ENCODE assay signal across 1 cellular context in the genomic region with DNA sequence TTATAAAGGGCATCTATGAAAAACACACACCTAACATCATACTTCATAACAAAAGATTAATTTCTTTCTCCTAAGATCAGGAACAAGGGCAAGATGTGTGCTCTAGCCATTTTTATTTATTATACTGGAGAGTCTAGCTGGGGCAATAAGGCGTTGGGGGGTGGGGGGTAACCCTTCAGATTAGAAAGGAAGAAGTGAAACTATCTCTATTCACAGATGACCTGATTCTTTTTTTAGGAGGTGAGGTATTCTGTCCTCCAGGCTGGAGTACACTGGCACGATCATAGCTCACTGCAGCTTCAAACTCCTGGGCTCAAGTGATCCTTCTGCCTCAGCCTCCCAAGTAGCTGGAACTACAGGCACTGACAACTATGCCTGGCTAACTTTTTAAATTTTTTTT.
A peak's percentile ranks its signal among the peaks of the same experiment; 100 is the strongest.
TF ChIP-seq lines count a peak whose summit lies in the region.

No MANE protein-coding gene starts in this region.

TF ChIP-seq in GM12878, 131 proteins besides CTCF, POLR2A, EP300 and RAD21 (continued from another document):
- TF ChIP-seq SUPT20H (IDR thresholded peaks at IDR 0.05; ENCODE audit: borderline replicate concordance, control insufficient read depth, low read depth, low read length) (no peak), CBX5 (IDR thresholded peaks at IDR 0.05; ENCODE audit: low read depth) (no peak), EZH2 (IDR thresholded peaks at IDR 0.05; ENCODE audit: borderline replicate concordance, control insufficient read depth, low read depth, low read length) (no peak), JUNB (IDR thresholded peaks at IDR 0.05) (peak; percentile 57), SMAD1 (IDR thresholded peaks at IDR 0.05; ENCODE audit: low read depth, partially characterized antibody) (no peak), STAT3 (IDR thresholded peaks at IDR 0.05; ENCODE audit: low read depth, low read length) (no peak), POLR2AphosphoS5 (IDR thresholded peaks at IDR 0.05; ENCODE audit: low read length) (no peak), RAD51 (IDR thresholded peaks at IDR 0.05) (no peak), TARDBP (IDR thresholded peaks at IDR 0.05; ENCODE audit: borderline replicate concordance) (no peak), BMI1 (IDR thresholded peaks at IDR 0.05; ENCODE audit: borderline replicate concordance) (no peak), MTA2 (IDR thresholded peaks at IDR 0.05; ENCODE audit: low read depth) (no peak), CHD4 (IDR thresholded peaks at IDR 0.05) (no peak), RUNX3 (IDR thresholded peaks at IDR 0.05; ENCODE audit: low read length) (peak; percentile 35), YY1 (IDR thresholded peaks at IDR 0.05; ENCODE audit: low read depth, low read length) (no peak), SMC3 (IDR thresholded peaks at IDR 0.05; ENCODE audit: borderline replicate concordance, low read length) (no peak), SIX5 (IDR thresholded peaks at IDR 0.05; ENCODE audit: low read depth, low read length, severe bottlenecking) (no peak)
- TF ChIP-seq, protein P1, sequence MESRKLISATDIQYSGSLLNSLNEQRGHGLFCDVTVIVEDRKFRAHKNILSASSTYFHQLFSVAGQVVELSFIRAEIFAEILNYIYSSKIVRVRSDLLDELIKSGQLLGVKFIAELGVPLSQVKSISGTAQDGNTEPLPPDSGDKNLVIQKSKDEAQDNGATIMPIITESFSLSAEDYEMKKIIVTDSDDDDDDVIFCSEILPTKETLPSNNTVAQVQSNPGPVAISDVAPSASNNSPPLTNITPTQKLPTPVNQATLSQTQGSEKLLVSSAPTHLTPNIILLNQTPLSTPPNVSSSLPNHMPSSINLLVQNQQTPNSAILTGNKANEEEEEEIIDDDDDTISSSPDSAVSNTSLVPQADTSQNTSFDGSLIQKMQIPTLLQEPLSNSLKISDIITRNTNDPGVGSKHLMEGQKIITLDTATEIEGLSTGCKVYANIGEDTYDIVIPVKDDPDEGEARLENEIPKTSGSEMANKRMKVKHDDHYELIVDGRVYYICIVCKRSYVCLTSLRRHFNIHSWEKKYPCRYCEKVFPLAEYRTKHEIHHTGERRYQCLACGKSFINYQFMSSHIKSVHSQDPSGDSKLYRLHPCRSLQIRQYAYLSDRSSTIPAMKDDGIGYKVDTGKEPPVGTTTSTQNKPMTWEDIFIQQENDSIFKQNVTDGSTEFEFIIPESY (IDR thresholded peaks at IDR 0.05): no peak
- TF ChIP-seq, protein P2, sequence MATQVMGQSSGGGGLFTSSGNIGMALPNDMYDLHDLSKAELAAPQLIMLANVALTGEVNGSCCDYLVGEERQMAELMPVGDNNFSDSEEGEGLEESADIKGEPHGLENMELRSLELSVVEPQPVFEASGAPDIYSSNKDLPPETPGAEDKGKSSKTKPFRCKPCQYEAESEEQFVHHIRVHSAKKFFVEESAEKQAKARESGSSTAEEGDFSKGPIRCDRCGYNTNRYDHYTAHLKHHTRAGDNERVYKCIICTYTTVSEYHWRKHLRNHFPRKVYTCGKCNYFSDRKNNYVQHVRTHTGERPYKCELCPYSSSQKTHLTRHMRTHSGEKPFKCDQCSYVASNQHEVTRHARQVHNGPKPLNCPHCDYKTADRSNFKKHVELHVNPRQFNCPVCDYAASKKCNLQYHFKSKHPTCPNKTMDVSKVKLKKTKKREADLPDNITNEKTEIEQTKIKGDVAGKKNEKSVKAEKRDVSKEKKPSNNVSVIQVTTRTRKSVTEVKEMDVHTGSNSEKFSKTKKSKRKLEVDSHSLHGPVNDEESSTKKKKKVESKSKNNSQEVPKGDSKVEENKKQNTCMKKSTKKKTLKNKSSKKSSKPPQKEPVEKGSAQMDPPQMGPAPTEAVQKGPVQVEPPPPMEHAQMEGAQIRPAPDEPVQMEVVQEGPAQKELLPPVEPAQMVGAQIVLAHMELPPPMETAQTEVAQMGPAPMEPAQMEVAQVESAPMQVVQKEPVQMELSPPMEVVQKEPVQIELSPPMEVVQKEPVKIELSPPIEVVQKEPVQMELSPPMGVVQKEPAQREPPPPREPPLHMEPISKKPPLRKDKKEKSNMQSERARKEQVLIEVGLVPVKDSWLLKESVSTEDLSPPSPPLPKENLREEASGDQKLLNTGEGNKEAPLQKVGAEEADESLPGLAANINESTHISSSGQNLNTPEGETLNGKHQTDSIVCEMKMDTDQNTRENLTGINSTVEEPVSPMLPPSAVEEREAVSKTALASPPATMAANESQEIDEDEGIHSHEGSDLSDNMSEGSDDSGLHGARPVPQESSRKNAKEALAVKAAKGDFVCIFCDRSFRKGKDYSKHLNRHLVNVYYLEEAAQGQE (IDR thresholded peaks at IDR 0.05; ENCODE audit: low read depth, low read length): no peak
- TF ChIP-seq, protein P3, sequence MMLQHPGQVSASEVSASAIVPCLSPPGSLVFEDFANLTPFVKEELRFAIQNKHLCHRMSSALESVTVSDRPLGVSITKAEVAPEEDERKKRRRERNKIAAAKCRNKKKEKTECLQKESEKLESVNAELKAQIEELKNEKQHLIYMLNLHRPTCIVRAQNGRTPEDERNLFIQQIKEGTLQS (IDR thresholded peaks at IDR 0.05; ENCODE audit: borderline replicate concordance, extremely low read depth, low read depth, low read length): no peak
- TF ChIP-seq, protein P4, sequence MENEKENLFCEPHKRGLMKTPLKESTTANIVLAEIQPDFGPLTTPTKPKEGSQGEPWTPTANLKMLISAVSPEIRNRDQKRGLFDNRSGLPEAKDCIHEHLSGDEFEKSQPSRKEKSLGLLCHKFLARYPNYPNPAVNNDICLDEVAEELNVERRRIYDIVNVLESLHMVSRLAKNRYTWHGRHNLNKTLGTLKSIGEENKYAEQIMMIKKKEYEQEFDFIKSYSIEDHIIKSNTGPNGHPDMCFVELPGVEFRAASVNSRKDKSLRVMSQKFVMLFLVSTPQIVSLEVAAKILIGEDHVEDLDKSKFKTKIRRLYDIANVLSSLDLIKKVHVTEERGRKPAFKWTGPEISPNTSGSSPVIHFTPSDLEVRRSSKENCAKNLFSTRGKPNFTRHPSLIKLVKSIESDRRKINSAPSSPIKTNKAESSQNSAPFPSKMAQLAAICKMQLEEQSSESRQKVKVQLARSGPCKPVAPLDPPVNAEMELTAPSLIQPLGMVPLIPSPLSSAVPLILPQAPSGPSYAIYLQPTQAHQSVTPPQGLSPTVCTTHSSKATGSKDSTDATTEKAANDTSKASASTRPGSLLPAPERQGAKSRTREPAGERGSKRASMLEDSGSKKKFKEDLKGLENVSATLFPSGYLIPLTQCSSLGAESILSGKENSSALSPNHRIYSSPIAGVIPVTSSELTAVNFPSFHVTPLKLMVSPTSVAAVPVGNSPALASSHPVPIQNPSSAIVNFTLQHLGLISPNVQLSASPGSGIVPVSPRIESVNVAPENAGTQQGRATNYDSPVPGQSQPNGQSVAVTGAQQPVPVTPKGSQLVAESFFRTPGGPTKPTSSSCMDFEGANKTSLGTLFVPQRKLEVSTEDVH (IDR thresholded peaks at IDR 0.05; ENCODE audit: low read depth, partially characterized antibody): no peak
- TF ChIP-seq, protein P5, sequence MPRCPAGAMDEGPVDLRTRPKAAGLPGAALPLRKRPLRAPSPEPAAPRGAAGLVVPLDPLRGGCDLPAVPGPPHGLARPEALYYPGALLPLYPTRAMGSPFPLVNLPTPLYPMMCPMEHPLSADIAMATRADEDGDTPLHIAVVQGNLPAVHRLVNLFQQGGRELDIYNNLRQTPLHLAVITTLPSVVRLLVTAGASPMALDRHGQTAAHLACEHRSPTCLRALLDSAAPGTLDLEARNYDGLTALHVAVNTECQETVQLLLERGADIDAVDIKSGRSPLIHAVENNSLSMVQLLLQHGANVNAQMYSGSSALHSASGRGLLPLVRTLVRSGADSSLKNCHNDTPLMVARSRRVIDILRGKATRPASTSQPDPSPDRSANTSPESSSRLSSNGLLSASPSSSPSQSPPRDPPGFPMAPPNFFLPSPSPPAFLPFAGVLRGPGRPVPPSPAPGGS (IDR thresholded peaks at IDR 0.05; ENCODE audit: borderline replicate concordance, insufficient read depth, low read depth, low read length, poor library complexity, severe bottlenecking): no peak
- TF ChIP-seq, protein P6, sequence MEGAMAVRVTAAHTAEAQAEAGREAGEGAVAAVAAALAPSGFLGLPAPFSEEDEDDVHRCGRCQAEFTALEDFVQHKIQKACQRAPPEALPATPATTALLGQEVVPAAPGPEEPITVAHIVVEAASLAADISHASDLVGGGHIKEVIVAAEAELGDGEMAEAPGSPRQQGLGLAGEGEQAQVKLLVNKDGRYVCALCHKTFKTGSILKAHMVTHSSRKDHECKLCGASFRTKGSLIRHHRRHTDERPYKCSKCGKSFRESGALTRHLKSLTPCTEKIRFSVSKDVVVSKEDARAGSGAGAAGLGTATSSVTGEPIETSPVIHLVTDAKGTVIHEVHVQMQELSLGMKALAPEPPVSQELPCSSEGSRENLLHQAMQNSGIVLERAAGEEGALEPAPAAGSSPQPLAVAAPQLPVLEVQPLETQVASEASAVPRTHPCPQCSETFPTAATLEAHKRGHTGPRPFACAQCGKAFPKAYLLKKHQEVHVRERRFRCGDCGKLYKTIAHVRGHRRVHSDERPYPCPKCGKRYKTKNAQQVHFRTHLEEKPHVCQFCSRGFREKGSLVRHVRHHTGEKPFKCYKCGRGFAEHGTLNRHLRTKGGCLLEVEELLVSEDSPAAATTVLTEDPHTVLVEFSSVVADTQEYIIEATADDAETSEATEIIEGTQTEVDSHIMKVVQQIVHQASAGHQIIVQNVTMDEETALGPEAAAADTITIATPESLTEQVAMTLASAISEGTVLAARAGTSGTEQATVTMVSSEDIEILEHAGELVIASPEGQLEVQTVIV (IDR thresholded peaks at IDR 0.05; ENCODE audit: borderline replicate concordance, partially characterized antibody): no peak
